Comparison of ENCODE assay signal across 10 cellular contexts in the genomic region with DNA sequence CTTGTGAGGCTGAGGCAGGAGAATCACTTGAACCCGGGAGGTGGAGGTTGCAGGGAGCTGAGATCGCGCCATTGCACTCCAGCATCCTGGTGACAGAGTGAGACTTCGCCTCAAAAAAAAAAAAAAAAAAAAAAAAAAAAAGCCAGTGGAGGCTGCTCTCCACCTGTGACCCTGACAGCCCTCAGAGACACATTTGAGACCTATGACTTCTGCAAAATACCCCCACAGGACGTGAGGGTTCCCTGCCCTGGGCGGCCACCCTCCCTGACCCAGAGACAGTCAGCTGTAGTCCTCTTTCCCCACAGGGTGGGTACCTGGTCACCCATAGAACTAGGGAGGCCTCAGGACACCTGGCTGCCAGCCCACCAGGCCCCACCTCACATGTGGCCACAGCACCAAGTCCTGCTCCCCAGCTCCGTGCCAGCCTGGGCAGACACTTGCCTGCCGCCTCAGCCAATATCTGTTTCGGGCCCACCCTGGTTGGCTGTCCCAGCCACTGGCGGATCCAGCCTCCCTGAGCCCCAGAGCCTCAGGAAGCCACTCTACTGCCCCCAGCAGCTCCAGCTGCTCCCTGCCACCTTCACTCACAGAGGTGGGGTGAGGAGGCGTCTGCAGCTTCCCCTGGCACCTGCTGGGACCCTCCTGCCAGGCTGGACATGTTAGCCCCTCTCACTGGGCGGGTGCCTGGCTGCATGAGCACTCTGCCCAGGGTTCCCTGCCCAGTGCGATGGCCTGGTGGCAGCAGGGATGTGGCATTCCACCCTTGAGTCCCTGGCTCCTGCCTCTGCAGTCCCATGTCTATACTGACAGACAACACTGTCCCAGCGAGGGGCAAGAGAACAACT. TPM values are rescaled to one million over a fixed set of nuclear protein-coding genes. Genes with fewer than 3 reads are reported as not detected.
DNase-seq lines count a peak whose midpoint lies in the region; ATAC-seq and TF ChIP-seq lines count a peak whose summit lies in the region.
"Had no signal": no experiment of that assay in that cellular context is flagged by ENCODE, and none has a peak within 500 bp of the region (broad histone marks: within the 10 kb centered on the region; RNA-seq: fewer than 3 reads in every experiment).

No MANE protein-coding gene starts in this region.

- no peaks in the 10 kb centered on the region for H3K27me3 Mint-ChIP-seq in brain
- no peaks in the 10 kb centered on the region for H3K27me3 Mint-ChIP-seq in naive thymus-derived CD4-positive, alpha-beta T cell

- H3K4me1 ChIP-seq in naive thymus-derived CD4-positive, alpha-beta T cell (ENCODE audit: control insufficient read depth in 2 of 2, insufficient read depth in 2 of 2, low read length in 2 of 2) = peaks cover 42 to 70% of the 10 kb centered on the region in 2 donors
- H3K4me1 ChIP-seq in trophoblast cell (ENCODE audit: control insufficient read depth in 1 of 2, insufficient read depth in 2 of 2, low read length in 2 of 2) = peaks cover 21 to 25% of the 10 kb centered on the region in 2 experiments

- no peak overlapping the region for H3K9ac ChIP-seq in trophoblast cell (ENCODE audit: low read length)

- no peak overlapping the region for H2AK5ac ChIP-seq in trophoblast cell (ENCODE audit: low read length)

- H3K4ac ChIP-seq in trophoblast cell (ENCODE audit: low read depth, low read length) = no peak overlapping the region

- H3K4me2 ChIP-seq in trophoblast cell (ENCODE audit: low read length) = no peak overlapping the region

- no peak overlapping the region for H3K23ac ChIP-seq in trophoblast cell (ENCODE audit: low read length)

- H3K79me2 ChIP-seq in trophoblast cell (ENCODE audit: control insufficient read depth, insufficient read depth, low read length, poor library complexity) = peaks cover 8% of the 10 kb centered on the region

- POLR2A ChIA-PET in naive thymus-derived CD4-positive, alpha-beta T cell (lab: Charles Lee) = interaction anchor here (0.6 to 6.5 kb wide), 9 partner anchors 8 to 459 kb away, joined by 3 to 42 read pairs (median 5); a partner anchor contains a TSS

- H3K4me1 Mint-ChIP-seq in brain = peaks cover 31% of the 10 kb centered on the region
- peaks cover 4 to 52% (median 25%) of the 10 kb centered on the region in 7 donors for H3K4me1 Mint-ChIP-seq in naive thymus-derived CD4-positive, alpha-beta T cell

- CTCF ChIA-PET in naive thymus-derived CD4-positive, alpha-beta T cell (lab: Charles Lee) = no interaction called here

- H2AFZ ChIP-seq in trophoblast cell (ENCODE audit: insufficient read depth, low read length, poor library complexity) = no peak overlapping the region

- H3K9me3 ChIP-seq in naive thymus-derived CD4-positive, alpha-beta T cell (ENCODE audit: control insufficient read depth in 2 of 3, low read length in 3 of 3) = no peaks in the 10 kb centered on the region
- H3K9me3 ChIP-seq in trophoblast cell (ENCODE audit: insufficient read depth, low read depth, low read length) = peaks cover 1% of the 10 kb centered on the region

- H3K27me3 ChIP-seq in H7 (ENCODE audit: control insufficient read depth, insufficient read depth, low read length) (no peaks in the 10 kb centered on the region), trophoblast cell (ENCODE audit: insufficient read depth, low read length) (no peaks in the 10 kb centered on the region)
- H3K27me3 ChIP-seq in naive thymus-derived CD4-positive, alpha-beta T cell (ENCODE audit: control insufficient read depth in 2 of 2, insufficient read depth in 2 of 2, low read length in 2 of 2) = no peaks in the 10 kb centered on the region

- no peak for TF ChIP-seq CTCF in brain (conservative IDR thresholded peaks at IDR 0.05)

- peaks cover 13% of the 10 kb centered on the region for H3K79me1 ChIP-seq in trophoblast cell (ENCODE audit: low read length)

- peaks cover 7% of the 10 kb centered on the region for H3K36me3 Mint-ChIP-seq in brain
- H3K36me3 Mint-ChIP-seq in naive thymus-derived CD4-positive, alpha-beta T cell = peaks cover 0 to 10% (median 0%) of the 10 kb centered on the region in 5 donors

- WGBS in trophoblast cell (ENCODE audit: extremely low coverage, insufficient coverage, insufficient read length) = no CpG with 5 or more reads among the region's 14 CpGs

- intact Hi-C loops in naive thymus-derived CD4-positive, alpha-beta T cell (cut with micrococcal nuclease) = no loop called here

- peaks cover 0 to 1% (median 0%) of the 10 kb centered on the region in 5 experiments for H3K9me3 Mint-ChIP-seq in brain
- no peaks in the 10 kb centered on the region for H3K9me3 Mint-ChIP-seq in naive thymus-derived CD4-positive, alpha-beta T cell

- no peak overlapping the region for H2BK12ac ChIP-seq in trophoblast cell (ENCODE audit: low read length)

- no peak overlapping the region for H3K18ac ChIP-seq in trophoblast cell (ENCODE audit: low read length)

- H3K27ac Mint-ChIP-seq in brain = peak overlapping the region in 3 of 5 experiments; percentile 31 to 88 (median 69)
- peak overlapping the region; percentile 76 to 96 (median 92) for H3K27ac Mint-ChIP-seq in naive thymus-derived CD4-positive, alpha-beta T cell

- no peak overlapping the region for H4K12ac ChIP-seq in trophoblast cell (ENCODE audit: low read depth, low read length)

- DNase-seq in 8988T (peak; percentile 52), H7 (peak; percentile 76), trophoblast cell (no peak), SHP77 (lab: John Stamatoyannopoulos, UW) (no peak)
- DNase-seq in naive thymus-derived CD4-positive, alpha-beta T cell = peak in 2 of 9 donors; percentile 34 to 36
- DNase-seq: central memory CD4-positive, alpha-beta T cell; NCI-H2081 had no signal

- H2BK120ac ChIP-seq in trophoblast cell (ENCODE audit: insufficient read depth, low read length, poor library complexity) = no peak overlapping the region

- H3K36me3 ChIP-seq in H7 (replicated peaks; ENCODE audit: control insufficient read depth, insufficient read depth, low read length) (peaks cover 12% of the 10 kb centered on the region), trophoblast cell (ENCODE audit: control insufficient read depth in 1 of 2, insufficient read depth in 2 of 2, low read length in 2 of 2) (peaks cover 77 to 79% of the 10 kb centered on the region in 2 experiments)
- peaks cover 0 to 86% (median 39%) of the 10 kb centered on the region in 3 experiments for H3K36me3 ChIP-seq in naive thymus-derived CD4-positive, alpha-beta T cell (ENCODE audit: control insufficient read depth in 2 of 3, insufficient read depth in 3 of 3, low read length in 3 of 3)

- H3K4me3 ChIP-seq in H7 (ENCODE audit: insufficient read depth, low read depth, low read length) (no peak overlapping the region), trophoblast cell (ENCODE audit: low read depth, low read length) (no peak overlapping the region)
- no peak overlapping the region for H3K4me3 ChIP-seq in naive thymus-derived CD4-positive, alpha-beta T cell (ENCODE audit: low read length)

- H3K4me3 Mint-ChIP-seq in brain = peak overlapping the region in 1 of 5 experiments; percentile 39
- H3K4me3 Mint-ChIP-seq in naive thymus-derived CD4-positive, alpha-beta T cell = peak overlapping the region in 7 of 10 donors; percentile 21 to 76 (median 48)

- no peak overlapping the region for H2BK5ac ChIP-seq in trophoblast cell (ENCODE audit: low read depth, low read length, poor library complexity)

- no peak for ATAC-seq in naive thymus-derived CD4-positive, alpha-beta T cell
- ATAC-seq in HG03045 (IDR thresholded peaks at IDR 0.05; ENCODE audit: unreplicated experiment) (no peak), GM21717 (IDR thresholded peaks at IDR 0.05; ENCODE audit: unreplicated experiment) (no peak)

- H4K8ac ChIP-seq in trophoblast cell (ENCODE audit: low read depth, low read length) = no peak overlapping the region

- H4K91ac ChIP-seq in trophoblast cell (ENCODE audit: low read depth, low read length) = no peak overlapping the region

- no peak overlapping the region for H3K14ac ChIP-seq in trophoblast cell (ENCODE audit: low read length)

- H3K27ac ChIP-seq in naive thymus-derived CD4-positive, alpha-beta T cell (ENCODE audit: low read depth, low read length) = peak overlapping the region; percentile 97
- no peak overlapping the region for H3K27ac ChIP-seq in trophoblast cell (ENCODE audit: low read depth, low read length)

RNA-seq across cellular contexts. Expression of a gene that starts 7.0 kb away (rescaled TPM):
- 130 and 135 TPM in 2 replicates for total RNA-seq in H7 (2014; rRNA removed; shearing (Covaris generic))
- polyA plus RNA-seq in brain (ENCODE audit: insufficient read depth, low read depth, low replicate concordance) = 64.7 TPM
- total RNA-seq in naive thymus-derived CD4-positive, alpha-beta T cell = 100 to 1,000 TPM; 190 to 347 (median 238) TPM
- 10 to 100 TPM; 28.8 to 52.9 TPM for polyA plus RNA-seq in naive thymus-derived CD4-positive, alpha-beta T cell
- 339 and 368 TPM in 2 replicates for polyA plus RNA-seq in trophoblast cell (2013)

RNA-seq across cellular contexts. Expression of a gene that starts 28.6 kb away (rescaled TPM):
- 126 and 129 TPM in 2 replicates for total RNA-seq in H7 (2014; rRNA removed; shearing (Covaris generic))
- 195 TPM for polyA plus RNA-seq in brain (ENCODE audit: insufficient read depth, low read depth, low replicate concordance)
- total RNA-seq in naive thymus-derived CD4-positive, alpha-beta T cell = 10 to 100 TPM; 53.0 to 70.8 (median 67.5) TPM
- 1 to 10 TPM; 5.2 to 6.5 TPM for polyA plus RNA-seq in naive thymus-derived CD4-positive, alpha-beta T cell
- polyA plus RNA-seq in trophoblast cell (2013) = 43.8 and 44.5 TPM in 2 replicates

RNA-seq across cellular contexts. Expression of a gene that starts 52.0 kb away (rescaled TPM):
- total RNA-seq in H7 (2014; rRNA removed; shearing (Covaris generic)) = 7.7 and 8.9 TPM in 2 replicates
- polyA plus RNA-seq in brain (ENCODE audit: insufficient read depth, low read depth, low replicate concordance) = 40.1 TPM
- 100 to 1,000 TPM in 4 of 5 experiments, 10 to 100 TPM in 1; 93.2 to 269 (median 117) TPM for total RNA-seq in naive thymus-derived CD4-positive, alpha-beta T cell
- polyA plus RNA-seq in naive thymus-derived CD4-positive, alpha-beta T cell = 100 to 1,000 TPM in 1 of 2 donors, 10 to 100 TPM in 1; 49.5 to 114 TPM
- polyA plus RNA-seq in trophoblast cell (2013) = 34.5 and 34.8 TPM in 2 replicates

RNA-seq across cellular contexts. Expression of a gene that starts 52.6 kb away (rescaled TPM):
- total RNA-seq in H7 (2014; rRNA removed; shearing (Covaris generic)) = 0.80 and 0.81 TPM in 2 replicates
- 11.8 TPM for polyA plus RNA-seq in brain (ENCODE audit: insufficient read depth, low read depth, low replicate concordance)
- total RNA-seq in naive thymus-derived CD4-positive, alpha-beta T cell = 10 to 100 TPM; 12.2 to 26.8 (median 15.7) TPM
- polyA plus RNA-seq in naive thymus-derived CD4-positive, alpha-beta T cell = 1 to 10 TPM in 1 of 2 donors, under 1 TPM in 1; 0.73 to 1.9 TPM
- polyA plus RNA-seq in trophoblast cell (2013) = 1.2 and 1.5 TPM in 2 replicates

Comparison
In these comparisons a context has a peak if more than half of its experiments do, and no peak if none do; other contexts are left out.
1. DNase-seq: peak in 8988T (single experiment) and H7 (single experiment); none in trophoblast cell (0 of 2) and SHP77 (0 of 2).